Comparison of ENCODE assay signal across 11 cellular contexts in genomic region chr2:31213883-31214637, GRCh38. TPM values are rescaled to one million over a fixed set of nuclear protein-coding genes. Genes with fewer than 3 reads are reported as not detected.
"Had no signal": no experiment of that assay in that cellular context is flagged by ENCODE, and none has a peak within 500 bp of the region (broad histone marks: within the 10 kb centered on the region; RNA-seq: fewer than 3 reads in every experiment).

No MANE protein-coding gene starts in this region.

- H3K9me3 ChIP-seq: mucosa of descending colon, testis had no signal

- H3K27ac ChIP-seq: foreskin keratinocyte, testis had no signal

- H3K36me3 ChIP-seq: cardiac muscle cell had no signal

- ATAC-seq: foreskin keratinocyte; mucosa of descending colon; natural killer cell treated with Interleukin-12 subunit alpha and Interleukin-12 subunit beta and Interleukin-15 and Interleukin-18, amount 100 ng/mL, for 72 hours; sciatic nerve; stimulated activated naive CD8-positive, alpha-beta T cell treated with anti-CD3 and anti-CD28 coated beads, Interleukin-15, amount 100 ng/mL, for 72 hours had no signal

- DNase-seq: activated CD4-positive, CD25-positive, alpha-beta regulatory T cell; activated naive CD4-positive, alpha-beta T cell; mucosa of descending colon; stimulated activated CD4-positive, alpha-beta T cell treated with anti-CD3 and anti-CD28 coated beads, Interleukin-12 subunit alpha, Interleukin-12 subunit beta, amount 100 ng/mL, for 4 hours; stimulated activated CD4-positive, alpha-beta T cell treated with anti-CD3 and anti-CD28 coated beads, Interleukin-2, amount 100 ng/mL, for 48 hours; stimulated activated naive CD8-positive, alpha-beta T cell treated with anti-CD3 and anti-CD28 coated beads, Interleukin-15, amount 100 ng/mL, for 72 hours; testis had no signal

- H3K4me3 ChIP-seq: cardiac muscle cell, mucosa of descending colon, testis had no signal

- H3K4me1 ChIP-seq: testis had no signal

- H3K27me3 ChIP-seq: cardiac muscle cell, foreskin keratinocyte, testis had no signal

RNA-seq across cellular contexts. Expression of gene CAPN14, which starts 3.3 kb away (rescaled TPM):
- polyA plus RNA-seq: cardiac muscle cell had no signal
